In genomic region chr2:55045685-55046221, GRCh38 we compare ENCODE assay signal across 14 cellular contexts. TPM values are rescaled to one million over a fixed set of nuclear protein-coding genes. Genes with fewer than 3 reads are reported as not detected.
DNase-seq lines count a peak whose midpoint lies in the region; ATAC-seq, FAIRE-seq and TF ChIP-seq lines count a peak whose summit lies in the region.
"Had no signal": no experiment of that assay in that cellular context is flagged by ENCODE, and none has a peak within 500 bp of the region (broad histone marks: within the 10 kb centered on the region; RNA-seq: fewer than 3 reads in every experiment).

No MANE protein-coding gene starts in this region.

- H3K9me3 ChIP-seq in SK-N-MC (ENCODE audit: low read depth, low read length) = no peaks in the 10 kb centered on the region
- H3K9me3 ChIP-seq: spleen had no signal

- no peaks in the 10 kb centered on the region for H3K9me3 Mint-ChIP-seq in activated naive CD4-positive, alpha-beta T cell treated with anti-CD3 and anti-CD28 coated beads, Interleukin-2, amount 50 U/mL, for 72 hours
- H3K9me3 Mint-ChIP-seq: immature natural killer cell; stimulated activated naive CD8-positive, alpha-beta T cell treated with anti-CD3 and anti-CD28 coated beads, Interleukin-15, amount 100 ng/mL, for 72 hours had no signal

- no peak for DNase-seq in GM12891 (ENCODE audit: insufficient read length, low spot score)
- no peak for DNase-seq in SK-N-MC (ENCODE audit: low read depth, low spot score)
- DNase-seq in fibroblast of the aortic adventitia (ENCODE audit: low read depth) = no peak
- peak; percentile 85 for DNase-seq in renal cortical epithelial cell (ENCODE audit: low read depth)
- DNase-seq in NK-92 treated with Interleukin-12 subunit alpha and Interleukin-12 subunit beta, amount 100 ng/mL, for 24 hours (lab: John Stamatoyannopoulos, UW) = no peak
- DNase-seq in activated naive CD4-positive, alpha-beta T cell treated with anti-CD3 and anti-CD28 coated beads, Interleukin-2, amount 50 U/mL, for 72 hours (ENCODE audit: low spot score in 2 of 2) = no peak
- DNase-seq in DMS153 treated with DMSO at 0.1 percent for 48 hours (lab: John Stamatoyannopoulos, UW; ENCODE audit: unreplicated experiment) = no peak
- DNase-seq: cerebellar nuclear complex; immature natural killer cell; NCI-H1092 treated with DMSO at 0.1 percent for 48 hours; SIG-M5; spleen; stimulated activated naive CD8-positive, alpha-beta T cell treated with anti-CD3 and anti-CD28 coated beads, Interleukin-15, amount 100 ng/mL, for 72 hours had no signal

- H3K27ac Mint-ChIP-seq in activated naive CD4-positive, alpha-beta T cell treated with anti-CD3 and anti-CD28 coated beads, Interleukin-2, amount 50 U/mL, for 72 hours = no peak overlapping the region
- H3K27ac Mint-ChIP-seq: stimulated activated naive CD8-positive, alpha-beta T cell treated with anti-CD3 and anti-CD28 coated beads, Interleukin-15, amount 100 ng/mL, for 72 hours had no signal

- peaks cover 2% of the 10 kb centered on the region; the same call in 1 of the 2 replicates for H3K36me3 ChIP-seq in SK-N-MC (ENCODE audit: insufficient read depth, low read length)
- H3K36me3 ChIP-seq: spleen had no signal

- no peak for TF ChIP-seq POLR2A in GM12891 (IDR thresholded peaks at IDR 0.05; ENCODE audit: low read depth, low read length)

- no peak for TF ChIP-seq CTCF in fibroblast of the aortic adventitia (IDR thresholded peaks at IDR 0.05; ENCODE audit: insufficient read depth, low read length)

- H3K9ac ChIP-seq in SK-N-MC (ENCODE audit: insufficient read length) = no peak overlapping the region

- H3K4me3 ChIP-seq in SK-N-MC (peak overlapping the region; percentile 25; the same call in 1 of the 2 replicates), fibroblast of the aortic adventitia (ENCODE audit: low read depth, low read length) (peak overlapping the region; percentile 97)

- ATAC-seq in activated naive CD4-positive, alpha-beta T cell treated with anti-CD3 and anti-CD28 coated beads, Interleukin-2, amount 50 U/mL, for 72 hours = no peak
- no peak for ATAC-seq in HG02981 (IDR thresholded peaks at IDR 0.05; ENCODE audit: unreplicated experiment)
- ATAC-seq: stimulated activated naive CD8-positive, alpha-beta T cell treated with anti-CD3 and anti-CD28 coated beads, Interleukin-15, amount 100 ng/mL, for 72 hours had no signal

- H3K27ac ChIP-seq in SK-N-MC = no peak overlapping the region

- FAIRE-seq in GM12891 (lab: Jason Lieb, UNC) = peak; percentile 57

- H3K36me3 Mint-ChIP-seq in activated naive CD4-positive, alpha-beta T cell treated with anti-CD3 and anti-CD28 coated beads, Interleukin-2, amount 50 U/mL, for 72 hours = peaks cover 18 to 26% of the 10 kb centered on the region in 2 donors
- H3K36me3 Mint-ChIP-seq: immature natural killer cell had no signal

TF ChIP-seq in GM12891, 5 proteins besides CTCF, POLR2A, EP300 and RAD21:
- TF ChIP-seq TAF1 (IDR thresholded peaks at IDR 0.05; ENCODE audit: low read depth, low read length) = no peak
- no peak for TF ChIP-seq SPI1 (IDR thresholded peaks at IDR 0.05; ENCODE audit: low read depth, low read length)
- no peak for TF ChIP-seq POU2F2 (IDR thresholded peaks at IDR 0.05; ENCODE audit: low read depth, low read length)
- TF ChIP-seq PAX5 (IDR thresholded peaks at IDR 0.05; ENCODE audit: insufficient read depth, low read length, severe bottlenecking) = no peak
- TF ChIP-seq POLR2AphosphoS5 (IDR thresholded peaks at IDR 0.05; ENCODE audit: low read depth, low read length) = no peak
TF ChIP-seq in GM12891: peak in this region for 0.

RNA-seq across cellular contexts. Expression of gene RTN4, which starts 4.5 kb away (rescaled TPM):
- polyA plus RNA-seq in GM12891 (2012; ENCODE audit: low read depth, missing spikeins) = 85.0 TPM
- total RNA-seq in fibroblast of the aortic adventitia (ENCODE audit: low replicate concordance) (357 and 1,117 TPM in 2 replicates), renal cortical epithelial cell (168 and 604 TPM in 2 replicates)
- total RNA-seq in activated naive CD4-positive, alpha-beta T cell treated with anti-CD3 and anti-CD28 coated beads, Interleukin-2, amount 50 U/mL, for 72 hours = 10 to 100 TPM; 86.5 to 88.5 TPM
